Comparison of ENCODE assay signal across 19 cellular contexts in the genomic region with DNA sequence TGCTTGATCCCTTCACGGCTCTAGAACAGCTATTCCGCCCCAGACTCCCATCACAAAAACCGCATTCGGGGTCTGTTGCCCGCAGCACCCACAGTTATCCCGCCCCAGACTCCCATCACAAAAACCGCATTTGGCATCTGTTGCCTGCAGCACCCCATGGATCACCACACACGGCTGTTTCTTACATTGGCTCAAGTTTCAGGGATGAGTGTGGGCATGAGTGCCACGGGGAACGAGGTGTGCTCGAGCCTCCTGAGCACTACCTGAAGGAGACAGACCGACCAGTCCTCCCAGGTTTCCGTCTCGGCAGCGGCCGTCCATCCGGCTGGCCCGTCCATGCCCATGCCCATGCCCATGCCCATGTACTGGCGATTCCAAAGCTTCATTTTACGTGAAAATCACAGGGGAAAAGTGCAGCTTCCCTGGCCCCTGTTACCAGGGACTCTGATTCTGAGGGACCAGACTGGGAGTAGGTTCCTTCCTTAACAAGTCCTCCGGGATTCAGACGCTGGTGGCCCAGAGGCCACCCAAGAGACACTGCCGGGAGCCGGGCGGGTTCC.
"Had no signal": no experiment of that assay in that cellular context is flagged by ENCODE, and none has a peak within 500 bp of the region (broad histone marks: within the 10 kb centered on the region; RNA-seq: fewer than 3 reads in every experiment).

No MANE protein-coding gene starts in this region.

- H3K9me3 ChIP-seq: left lung, right lobe of liver, SK-N-SH, testis had no signal

- H3K4me3 ChIP-seq: coronary artery, left lung, right lobe of liver, skin epidermis, testis had no signal

- H3K36me3 ChIP-seq: left lung, right lobe of liver, WERI-Rb-1 had no signal

- ATAC-seq: left lung; natural killer cell treated with Interleukin-12 subunit alpha and Interleukin-12 subunit beta and Interleukin-15 and Interleukin-18, amount 100 ng/mL, for 72 hours; right lobe of liver had no signal

- H3K4me1 ChIP-seq: left lung, testis had no signal

- DNase-seq: activated CD4-positive, alpha-beta T cell treated with anti-CD3 and anti-CD28 coated beads, Interleukin-2, amount 10 ng/mL, durations not matched to agents 7 days and 5 days; activated CD4-positive, CD25-positive, alpha-beta regulatory T cell treated with anti-CD3 and anti-CD28 coated beads, Interleukin-2, amount 50 U/mL, for 72 hours; activated naive CD4-positive, alpha-beta T cell treated with Interleukin-2 at 50 U/mL for 16 hours; activated naive CD8-positive, alpha-beta T cell treated with anti-CD3 and anti-CD28 coated beads, Interleukin-2, amount 10 ng/mL, durations not matched to agents 7 days and 5 days; activated T-cell treated with anti-CD3 and anti-CD28 coated beads, Interleukin-2, amount 50 U/mL, for 48 hours; amniotic stem cell; cerebellar nuclear complex; endodermal cell; midbrain; SK-N-SH; stimulated activated CD4-positive, alpha-beta T cell treated with anti-CD3 and anti-CD28 coated beads, Interleukin-4, amount 100 ng/mL, for 1 hour; stimulated activated naive CD4-positive, alpha-beta T cell; testis; WERI-Rb-1 had no signal

- H3K27ac ChIP-seq: coronary artery, left lung, right lobe of liver, testis, WERI-Rb-1 had no signal

- H3K27me3 ChIP-seq: right lobe of liver, testis had no signal
